Comparison of ENCODE assay signal across 8 cellular contexts in genomic region chr6:110944681-110945151, GRCh38. TPM values are rescaled to one million over a fixed set of nuclear protein-coding genes. Genes with fewer than 3 reads are reported as not detected.
DNase-seq lines count a peak whose midpoint lies in the region; ATAC-seq, FAIRE-seq and TF ChIP-seq lines count a peak whose summit lies in the region.

No MANE protein-coding gene starts in this region.

- FAIRE-seq in endothelial cell of umbilical vein (lab: Jason Lieb, UNC) = peak; percentile 8

- peaks cover 18% of the 10 kb centered on the region for H3F3A ChIP-seq in SK-N-SH (replicated peaks; ENCODE audit: insufficient read depth)

- H3K27me3 ChIP-seq in SK-N-SH (ENCODE audit: insufficient read depth) (no peaks in the 10 kb centered on the region), endothelial cell of umbilical vein (ENCODE audit: control insufficient read depth in 2 of 2, insufficient read depth in 2 of 2, low read length in 2 of 2) (no peaks in the 10 kb centered on the region), colonic mucosa (no peaks in the 10 kb centered on the region)

- CTCF ChIA-PET in SK-N-SH (lab: Yijun Ruan, JAX) (interaction anchor here (4.2 to 11.8 kb wide), 2 partner anchors 262 to 417 kb away, joined by 19 to 72 read pairs; no protein-coding TSS in a partner anchor), endothelial cell of umbilical vein (lab: Charles Lee) (interaction anchor here (0.7 to 1.4 kb wide), 6 partner anchors 9 to 494 kb away, joined by 3 to 7 read pairs (median 4); partner anchors contain the start of gene AMD1)

- DNase-seq in CD1c-positive myeloid dendritic cell (ENCODE audit: extremely low spot score) (peak; percentile 93), SK-N-SH (no peak), endothelial cell of umbilical vein (ENCODE audit: low read depth, low spot score) (peak; percentile 39), colonic mucosa (no peak), NCI-H2171 treated with DMSO at 0.1 percent for 48 hours (lab: John Stamatoyannopoulos, UW) (no peak)
- DNase-seq in stimulated activated CD4-positive, alpha-beta T cell treated with anti-CD3 and anti-CD28 coated beads, Interleukin-4, amount 100 ng/mL, for 4 hours = peak; percentile 12 to 42

- H3K9me3 ChIP-seq in SK-N-SH (no peaks in the 10 kb centered on the region), endothelial cell of umbilical vein (replicated peaks; ENCODE audit: control insufficient read depth, insufficient read depth, low read length) (no peaks in the 10 kb centered on the region), colonic mucosa (no peaks in the 10 kb centered on the region)

- no peaks in the 10 kb centered on the region for H3K9me2 ChIP-seq in SK-N-SH

- H3K9ac ChIP-seq in SK-N-SH (peak overlapping the region; percentile 66; the same call in 1 of the 2 replicates), endothelial cell of umbilical vein (replicated peaks; ENCODE audit: extremely low read depth, insufficient read depth, low read length) (no peak overlapping the region), colonic mucosa (ENCODE audit: low read depth in 2 of 2, low read length in 2 of 2) (no peak overlapping the region)

- 37% methylated on average over 1 of the region's 1 CpG for WGBS in SK-N-SH (ENCODE audit: low lambda C conversion rate)

- intact Hi-C loops in endothelial cell of umbilical vein (cut with micrococcal nuclease) = no loop called here
- intact Hi-C loops in colonic mucosa (cut with DNase I) = loop anchor here (5.0 kb wide), 2 partner anchors 57 to 127 kb away; partner anchors contain the start of gene CDK19

- TF ChIP-seq EP300 in SK-N-SH (IDR thresholded peaks at IDR 0.05; ENCODE audit: borderline replicate concordance in 1 of 2, low read depth in 1 of 2, low read length in 1 of 2) = no peak

- no peak for TF ChIP-seq POLR2A in endothelial cell of umbilical vein (IDR thresholded peaks at IDR 0.05; ENCODE audit: low read depth, low read length)

- H2AFZ ChIP-seq in SK-N-SH (ENCODE audit: low read depth) (peak overlapping the region; percentile 43; the same call in 1 of the 2 replicates), endothelial cell of umbilical vein (ENCODE audit: low read depth, low read length) (no peak overlapping the region)

- BruUV-seq in endothelial cell of umbilical vein (replicated peaks; lab: Mats Ljungman, UMichigan) = no TSS peak

- H3K4me1 ChIP-seq in SK-N-SH (ENCODE audit: control insufficient read depth in 1 of 2, insufficient read depth in 2 of 2, low read depth in 1 of 2, low read length in 1 of 2) (0 out of 4 replicates have a peak, but pooled peaks cover 0 to 3% of the 10 kb centered on the region in 2 experiments), endothelial cell of umbilical vein (ENCODE audit: control insufficient read depth, extremely low read depth, insufficient read depth, low read length) (no peaks in the 10 kb centered on the region), colonic mucosa (no peaks in the 10 kb centered on the region)

- ATAC-seq in GM19351 (IDR thresholded peaks at IDR 0.05; ENCODE audit: unreplicated experiment) (peak; percentile 100), HG03196 (IDR thresholded peaks at IDR 0.05; ENCODE audit: unreplicated experiment) (peak; percentile 100)

- H3K4me3 ChIP-seq in SK-N-SH (ENCODE audit: low read depth in 2 of 2, low read length in 1 of 2) (no peak overlapping the region), endothelial cell of umbilical vein (replicated peaks in 1 of 3; ENCODE audit: insufficient read depth in 1 of 3, low read depth in 1 of 3, low read length in 3 of 3) (no peak overlapping the region), colonic mucosa (no peak overlapping the region)

- H3K36me3 ChIP-seq in SK-N-SH (replicated peaks in 1 of 2; ENCODE audit: control insufficient read depth in 1 of 2, insufficient read depth in 2 of 2, low read length in 1 of 2) = no peaks in the 10 kb centered on the region
- H3K36me3 ChIP-seq in endothelial cell of umbilical vein (ENCODE audit: control insufficient read depth in 2 of 2, extremely low read depth in 1 of 2, insufficient read depth in 2 of 2, low read length in 2 of 2) = no peaks in the 10 kb centered on the region
- no peaks in the 10 kb centered on the region for H3K36me3 ChIP-seq in colonic mucosa

- no peak for TF ChIP-seq RAD21 in SK-N-SH (IDR thresholded peaks at IDR 0.05; ENCODE audit: low read length)

- no peaks in the 10 kb centered on the region for H3K79me2 ChIP-seq in SK-N-SH (ENCODE audit: insufficient read depth)
- no peaks in the 10 kb centered on the region for H3K79me2 ChIP-seq in endothelial cell of umbilical vein (ENCODE audit: control insufficient read depth, insufficient read depth, low read length)

- dilution Hi-C loops in endothelial cell of umbilical vein (cut with MboI; ENCODE audit: extremely low pct_ligation_motif_present, low sequenced_read_pairs) = no loop called here

- POLR2A ChIA-PET in SK-N-SH (lab: Yijun Ruan, JAX) = interaction anchor here (0.9 kb wide), 1 partner anchor 70 kb away, joined by 3 read pairs; the partner anchor contains the start of gene AMD1
- POLR2A ChIA-PET in endothelial cell of umbilical vein (lab: Charles Lee) = no interaction called here

- H3K9me1 ChIP-seq in endothelial cell of umbilical vein (replicated peaks; ENCODE audit: control insufficient read depth, extremely low read depth, insufficient read depth, low read length) = no peaks in the 10 kb centered on the region

- no peaks in the 10 kb centered on the region for H4K20me1 ChIP-seq in SK-N-SH (ENCODE audit: insufficient read depth)
- H4K20me1 ChIP-seq in endothelial cell of umbilical vein (replicated peaks; ENCODE audit: control insufficient read depth, extremely low read depth, insufficient read depth, low read length) = no peaks in the 10 kb centered on the region

- TF ChIP-seq CTCF in SK-N-SH (IDR thresholded peaks at IDR 0.05) (no peak), endothelial cell of umbilical vein (IDR thresholded peaks at IDR 0.05; ENCODE audit: extremely low read depth in 1 of 2, insufficient read depth in 1 of 2, low read depth in 1 of 2, low read length in 2 of 2) (no peak), colonic mucosa (IDR thresholded peaks at IDR 0.05) (no peak)

- H3K4me2 ChIP-seq in SK-N-SH (peak overlapping the region; percentile 56), endothelial cell of umbilical vein (ENCODE audit: insufficient read depth, low read length) (no peak overlapping the region)

- H3K27ac ChIP-seq in SK-N-SH (ENCODE audit: low read depth in 2 of 2, low read length in 1 of 2) (peak overlapping the region in 1 of 2 experiments; percentile 91; a peak in 2 of 4 replicates), endothelial cell of umbilical vein (ENCODE audit: insufficient read depth, low read depth, low read length) (no peak overlapping the region), colonic mucosa (no peak overlapping the region)

TF ChIP-seq in SK-N-SH, 30 proteins besides CTCF, POLR2A, EP300 and RAD21 (continues in another document):
- TF ChIP-seq IRF3 (IDR thresholded peaks at IDR 0.05; ENCODE audit: low read depth, low read length) (no peak), NRF1 (IDR thresholded peaks at IDR 0.05; ENCODE audit: low read depth, low read length) (no peak)

TF ChIP-seq in endothelial cell of umbilical vein, 7 proteins besides CTCF, POLR2A, EP300 and RAD21:
- TF ChIP-seq MYC (IDR thresholded peaks at IDR 0.05; ENCODE audit: low read depth, low read length) = no peak
- peak; percentile 41 for TF ChIP-seq FOS (IDR thresholded peaks at IDR 0.05; ENCODE audit: borderline replicate concordance, insufficient read depth, low read length)
- TF ChIP-seq JUN (IDR thresholded peaks at IDR 0.05; ENCODE audit: borderline replicate concordance, insufficient read depth, insufficient read length, low read depth) = peak; percentile 26
- no peak for TF ChIP-seq MAX (IDR thresholded peaks at IDR 0.05; ENCODE audit: insufficient read depth, insufficient read length)

RNA-seq across cellular contexts. Expression of gene GTF3C6, which starts 13.8 kb away (rescaled TPM):
- 28.4 and 38.5 TPM in 2 replicates for polyA plus RNA-seq in SK-N-SH (2012; rRNA removed)
- polyA plus RNA-seq in SK-N-SH (2012; cell fraction: cytosol; rRNA removed) = 53.0 and 100 TPM in 2 replicates
- polyA plus RNA-seq in SK-N-SH (2012; cell fraction: nucleus; rRNA removed) = 3.9 and 6.6 TPM in 2 replicates
- total RNA-seq in endothelial cell of umbilical vein = 88.1 and 96.4 TPM in 2 replicates
- polyA plus RNA-seq in endothelial cell of umbilical vein = 5.8 and 12.1 TPM in 2 replicates
- polyA plus RNA-seq in endothelial cell of umbilical vein (2011; cell fraction: cytosol; rRNA removed) = 27.7 and 34.5 TPM in 2 replicates
- 9.3 and 14.1 TPM in 2 replicates for polyA plus RNA-seq in endothelial cell of umbilical vein (2011; cell fraction: nucleus; rRNA removed)
- 73.6 and 128 TPM in 2 replicates for polyA plus RNA-seq in endothelial cell of umbilical vein (2012)
- polyA minus RNA-seq in endothelial cell of umbilical vein = 2.4 and 3.6 TPM in 2 replicates
- 18.8 TPM for polyA minus RNA-seq in endothelial cell of umbilical vein (2011; cell fraction: cytosol; rRNA and poly(A)+ RNA removed)
- 1.8 and 2.3 TPM in 2 replicates for polyA minus RNA-seq in endothelial cell of umbilical vein (2011; cell fraction: nucleus; rRNA and poly(A)+ RNA removed)
- 10 to 100 TPM; 75.6 to 87.4 TPM for total RNA-seq in colonic mucosa

RNA-seq across cellular contexts. Expression of gene RPF2, which starts 37.1 kb away (rescaled TPM):
- polyA plus RNA-seq in SK-N-SH (2012; rRNA removed) = 13.8 and 15.5 TPM in 2 replicates
- 23.2 and 33.0 TPM in 2 replicates for polyA plus RNA-seq in SK-N-SH (2012; cell fraction: cytosol; rRNA removed)
- polyA plus RNA-seq in SK-N-SH (2012; cell fraction: nucleus; rRNA removed) = 5.2 and 10.3 TPM in 2 replicates
- 21.9 and 22.4 TPM in 2 replicates for total RNA-seq in endothelial cell of umbilical vein
- polyA plus RNA-seq in endothelial cell of umbilical vein = 4.7 and 6.6 TPM in 2 replicates
- polyA plus RNA-seq in endothelial cell of umbilical vein (2011; cell fraction: cytosol; rRNA removed) = 10.1 and 11.6 TPM in 2 replicates
- 4.5 and 7.3 TPM in 2 replicates for polyA plus RNA-seq in endothelial cell of umbilical vein (2011; cell fraction: nucleus; rRNA removed)
- 16.5 and 24.4 TPM in 2 replicates for polyA plus RNA-seq in endothelial cell of umbilical vein (2012)
- polyA minus RNA-seq in endothelial cell of umbilical vein = 3.8 and 4.9 TPM in 2 replicates
- 6.3 TPM for polyA minus RNA-seq in endothelial cell of umbilical vein (2011; cell fraction: cytosol; rRNA and poly(A)+ RNA removed)
- polyA minus RNA-seq in endothelial cell of umbilical vein (2011; cell fraction: nucleus; rRNA and poly(A)+ RNA removed) = 1.7 and 2.8 TPM in 2 replicates
- 10 to 100 TPM; 20.0 to 23.7 TPM for total RNA-seq in colonic mucosa

Comparison
In these comparisons a context has a peak if more than half of its experiments do, and no peak if none do; other contexts are left out.
1. DNase-seq: peak in CD1c-positive myeloid dendritic cell (single experiment), endothelial cell of umbilical vein (single experiment) and stimulated activated CD4-positive, alpha-beta T cell treated with anti-CD3 and anti-CD28 coated beads, Interleukin-4, amount 100 ng/mL, for 4 hours (2 of 2); none in SK-N-SH (single experiment), colonic mucosa (single experiment) and NCI-H2171 treated with DMSO at 0.1 percent for 48 hours (single experiment).